Comparison of ENCODE assay signal across 7 cellular contexts in the genomic region with DNA sequence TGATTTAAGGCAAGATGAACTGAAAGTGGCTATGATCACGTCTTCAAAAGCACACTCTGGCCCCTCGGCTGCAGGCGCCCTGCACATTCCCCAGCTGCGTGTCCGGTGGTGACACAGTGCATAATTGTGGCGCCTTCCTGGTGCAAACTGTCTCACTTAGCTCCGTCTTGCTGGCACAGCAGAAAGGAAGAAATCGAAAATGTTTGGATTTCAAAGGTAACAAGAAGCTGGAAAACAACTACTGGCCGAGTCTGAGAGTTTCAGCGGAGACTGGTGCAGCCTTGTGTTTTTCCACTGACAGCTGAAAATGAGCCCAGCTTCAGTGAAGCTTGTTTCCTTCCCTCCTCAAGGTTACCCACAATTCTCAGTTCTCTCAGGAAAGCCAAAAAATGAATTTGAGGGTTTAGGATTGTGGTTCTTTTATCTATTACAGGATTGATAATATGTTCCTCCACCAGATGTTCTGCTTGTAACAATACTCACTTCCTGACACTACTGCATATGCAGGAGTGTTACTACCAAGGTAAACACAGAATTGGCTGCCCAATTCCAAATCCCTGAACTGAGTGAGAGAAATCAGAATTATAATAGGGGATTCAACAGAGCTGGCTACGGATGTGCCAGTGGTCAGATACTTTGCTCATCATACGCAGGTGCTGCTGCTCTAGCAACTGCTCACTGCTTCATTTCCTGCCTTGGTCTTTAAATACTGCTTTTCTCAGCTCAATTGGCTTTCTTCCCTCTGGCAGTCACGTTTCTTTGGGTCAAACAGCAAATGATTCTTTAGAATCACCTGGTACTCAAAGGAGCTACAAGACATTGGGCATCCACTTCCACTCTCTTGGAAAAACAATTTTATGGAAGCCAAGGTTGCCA.
A peak's percentile ranks its signal among the peaks of the same experiment; 100 is the strongest.
DNase-seq lines count a peak whose midpoint lies in the region; ATAC-seq, FAIRE-seq and TF ChIP-seq lines count a peak whose summit lies in the region.

No MANE protein-coding gene starts in this region.

- in situ Hi-C loops in K562 (cut with MboI): no loop called here

- H3K4me3 Mint-ChIP-seq in T-cell: no peak overlapping the region

- no peak overlapping the region for H3K9ac ChIP-seq in K562 (ENCODE audit: insufficient read depth in 1 of 2, low read depth in 2 of 2, low read length in 2 of 2)

- TF ChIP-seq POLR2A in K562 (conservative IDR thresholded peaks at IDR 0.05) (no peak), esophagus squamous epithelium (IDR thresholded peaks at IDR 0.05) (no peak)

- no peak for FAIRE-seq in K562 (lab: Jason Lieb, UNC)

- H3K4me2 ChIP-seq in K562 (ENCODE audit: insufficient read depth, low read length) (no peak overlapping the region), PC-9 (no peak overlapping the region)

- CTCF ChIA-PET in K562 (lab: Yijun Ruan, JAX; ENCODE audit: low intra/inter-chr PET ratio): no interaction called here
- CTCF ChIA-PET in T-cell (lab: Charles Lee): no interaction called here
- CTCF ChIA-PET in PC-9 (lab: Charles Lee): no interaction called here

- intact Hi-C loops in K562 (cut with micrococcal nuclease): no loop called here
- intact Hi-C loops in posterior cingulate gyrus (cut with DNase I): no loop called here
- intact Hi-C loops in esophagus squamous epithelium (cut with DNase I): no loop called here
- intact Hi-C loops in PC-9 (cut with micrococcal nuclease; ENCODE audit: unreplicated experiment): no loop called here

- DNase-seq in K562 (ENCODE audit: extremely low read depth in 1 of 4, low spot score in 3 of 4) (no peak), posterior cingulate gyrus (peak in 6 of 10 donors; percentile 10 to 84 (median 31)), T-cell (no peak), esophagus squamous epithelium (lab: John Stamatoyannopoulos, UW) (no peak), PC-9 (no peak)

- no peaks in the 10 kb centered on the region for H3K9me3 Mint-ChIP-seq in T-cell

- peak; percentile 87 for ATAC-seq in GM19452 (IDR thresholded peaks at IDR 0.05; ENCODE audit: unreplicated experiment)
- ATAC-seq in HG03354 (IDR thresholded peaks at IDR 0.05; ENCODE audit: poor library complexity, severe bottlenecking, unreplicated experiment): peak; percentile 86
- ATAC-seq in K562: peak; percentile 34; the same call in 1 of the 3 replicates
- no peak for ATAC-seq in T-cell (replicated peaks in 1 of 4)

- TF ChIP-seq RAD21 in K562 (CRISPR knock-in tag; conservative IDR thresholded peaks at IDR 0.05 in 1 of 2, IDR thresholded peaks at IDR 0.05 in 1 of 2): no peak

- H3K4me1 ChIP-seq in K562 (replicated peaks in 1 of 2; ENCODE audit: control insufficient read depth in 2 of 2, insufficient read depth in 2 of 2, low read length in 2 of 2) (no peaks in the 10 kb centered on the region; a peak in 1 of 5 replicates), esophagus squamous epithelium (peaks cover 0 to 4% (median 0%) of the 10 kb centered on the region in 3 donors), PC-9 (replicated peaks; ENCODE audit: insufficient read depth) (no peaks in the 10 kb centered on the region)

- BruUV-seq in K562 (replicated peaks; lab: Mats Ljungman, UMichigan) (no TSS peak), PC-9 (replicated peaks; lab: Mats Ljungman, UMichigan) (no TSS peak)

- H3K27me3 Mint-ChIP-seq in T-cell: peaks cover 7 to 15% of the 10 kb centered on the region in 2 donors

- H3K27ac ChIP-seq in K562 (ENCODE audit: extremely low read depth, low read depth, low read length): no peak overlapping the region
- no peak overlapping the region for H3K27ac ChIP-seq in esophagus squamous epithelium
- no peak overlapping the region for H3K27ac ChIP-seq in PC-9

- H3K27me3 ChIP-seq in K562 (ENCODE audit: control insufficient read depth in 2 of 2, insufficient read depth in 2 of 2, low read length in 2 of 2) (no peaks in the 10 kb centered on the region), esophagus squamous epithelium (peaks cover 0 to 3% (median 0%) of the 10 kb centered on the region in 4 donors), PC-9 (ENCODE audit: insufficient read depth, low read depth) (no peaks in the 10 kb centered on the region)

- H3K36me3 Mint-ChIP-seq in T-cell: peaks cover 8% of the 10 kb centered on the region

- WGBS in K562 (ENCODE audit: insufficient coverage, low coverage, missing lambda C conversion rate): 4% methylated on average over 13 of the region's 13 CpGs
- WGBS in esophagus squamous epithelium, 2 donors: 57 to 65% methylated on average over 12 to 13 of the region's 13 CpGs

- H3K79me2 ChIP-seq in K562 (ENCODE audit: control insufficient read depth, insufficient read depth, low read length) (no peaks in the 10 kb centered on the region), PC-9 (ENCODE audit: low read depth) (no peaks in the 10 kb centered on the region)

- no peaks in the 10 kb centered on the region for H3K36me3 ChIP-seq in K562 (ENCODE audit: control insufficient read depth, insufficient read depth, low read length)
- H3K36me3 ChIP-seq in esophagus squamous epithelium: no peaks in the 10 kb centered on the region
- H3K36me3 ChIP-seq in PC-9 (ENCODE audit: low read depth): no peaks in the 10 kb centered on the region

- H3K4me3 ChIP-seq in K562 (no peak overlapping the region), esophagus squamous epithelium (no peak overlapping the region), PC-9 (no peak overlapping the region)

- H2AFZ ChIP-seq in K562 (ENCODE audit: low read depth, low read length) (peak overlapping the region; percentile 22; the same call in 1 of the 2 replicates), PC-9 (no peak overlapping the region)

- no peaks in the 10 kb centered on the region; the same call in 1 of the 2 replicates for H3K9me2 ChIP-seq in PC-9 (ENCODE audit: insufficient read depth)

- H3K27ac Mint-ChIP-seq in T-cell: no peak overlapping the region

- POLR2A ChIA-PET in K562 (lab: Yijun Ruan, JAX) (no interaction called here), T-cell (lab: Charles Lee) (no interaction called here), PC-9 (lab: Charles Lee; ENCODE audit: unreplicated experiment) (no interaction called here)

- no peak for TF ChIP-seq EP300 in K562 (IDR thresholded peaks at IDR 0.05; ENCODE audit: low read length)

- no peaks in the 10 kb centered on the region for H3F3A ChIP-seq in PC-9 (ENCODE audit: insufficient read depth, low read depth)

- no peaks in the 10 kb centered on the region for H4K20me1 ChIP-seq in K562 (replicated peaks; ENCODE audit: control insufficient read depth, insufficient read depth, low read length)
- no peaks in the 10 kb centered on the region for H4K20me1 ChIP-seq in PC-9 (ENCODE audit: insufficient read depth)

- no peaks in the 10 kb centered on the region for H3K9me1 ChIP-seq in K562 (ENCODE audit: control insufficient read depth, insufficient read depth, low read length)

- no peaks in the 10 kb centered on the region for H3K4me1 Mint-ChIP-seq in T-cell

- TF ChIP-seq CTCF in K562 (IDR thresholded peaks at IDR 0.05 in 2 of 3, conservative IDR thresholded peaks at IDR 0.05 in 1 of 3; ENCODE audit: insufficient read depth in 2 of 3, low read depth in 1 of 3, low read length in 3 of 3): no peak
- no peak for TF ChIP-seq CTCF in esophagus squamous epithelium (IDR thresholded peaks at IDR 0.05)
- no peak for TF ChIP-seq CTCF in PC-9 (conservative IDR thresholded peaks at IDR 0.05)

- H3K9me3 ChIP-seq in K562 (replicated peaks; ENCODE audit: control insufficient read depth, insufficient read depth, low read depth, low read length) (no peaks in the 10 kb centered on the region), esophagus squamous epithelium (no peaks in the 10 kb centered on the region), PC-9 (ENCODE audit: insufficient read depth, low read depth) (no peaks in the 10 kb centered on the region)

TF ChIP-seq in K562, 482 proteins besides CTCF, POLR2A, EP300 and RAD21 (continues in another document):
- TF ChIP-seq, protein P1, sequence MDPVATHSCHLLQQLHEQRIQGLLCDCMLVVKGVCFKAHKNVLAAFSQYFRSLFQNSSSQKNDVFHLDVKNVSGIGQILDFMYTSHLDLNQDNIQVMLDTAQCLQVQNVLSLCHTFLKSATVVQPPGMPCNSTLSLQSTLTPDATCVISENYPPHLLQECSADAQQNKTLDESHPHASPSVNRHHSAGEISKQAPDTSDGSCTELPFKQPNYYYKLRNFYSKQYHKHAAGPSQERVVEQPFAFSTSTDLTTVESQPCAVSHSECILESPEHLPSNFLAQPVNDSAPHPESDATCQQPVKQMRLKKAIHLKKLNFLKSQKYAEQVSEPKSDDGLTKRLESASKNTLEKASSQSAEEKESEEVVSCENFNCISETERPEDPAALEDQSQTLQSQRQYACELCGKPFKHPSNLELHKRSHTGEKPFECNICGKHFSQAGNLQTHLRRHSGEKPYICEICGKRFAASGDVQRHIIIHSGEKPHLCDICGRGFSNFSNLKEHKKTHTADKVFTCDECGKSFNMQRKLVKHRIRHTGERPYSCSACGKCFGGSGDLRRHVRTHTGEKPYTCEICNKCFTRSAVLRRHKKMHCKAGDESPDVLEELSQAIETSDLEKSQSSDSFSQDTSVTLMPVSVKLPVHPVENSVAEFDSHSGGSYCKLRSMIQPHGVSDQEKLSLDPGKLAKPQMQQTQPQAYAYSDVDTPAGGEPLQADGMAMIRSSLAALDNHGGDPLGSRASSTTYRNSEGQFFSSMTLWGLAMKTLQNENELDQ (CRISPR knock-in tag; IDR thresholded peaks at IDR 0.05; ENCODE audit: borderline replicate concordance): no peak
- TF ChIP-seq FOXK2 (conservative IDR thresholded peaks at IDR 0.05 in 1 of 2, IDR thresholded peaks at IDR 0.05 in 1 of 2; ENCODE audit: low read depth in 2 of 2) (no peak), ADNP (tag; IDR thresholded peaks at IDR 0.05) (no peak), NR2C1 (IDR thresholded peaks at IDR 0.05) (no peak), NR2C1 (tag; IDR thresholded peaks at IDR 0.05) (no peak), JUND (IDR thresholded peaks at IDR 0.05; ENCODE audit: borderline replicate concordance, low read depth, low read length) (no peak), JUND (tag; IDR thresholded peaks at IDR 0.05; ENCODE audit: borderline replicate concordance, low read depth, low read length) (no peak), FOXK1 (CRISPR knock-in tag; IDR thresholded peaks at IDR 0.05; ENCODE audit: borderline replicate concordance) (no peak), ZNF282 (CRISPR knock-in tag; IDR thresholded peaks at IDR 0.05) (no peak), FOXM1 (IDR thresholded peaks at IDR 0.05; ENCODE audit: low read depth) (no peak), FOXM1 (CRISPR knock-in tag; IDR thresholded peaks at IDR 0.05; ENCODE audit: low read depth) (no peak)
- TF ChIP-seq, protein P2, sequence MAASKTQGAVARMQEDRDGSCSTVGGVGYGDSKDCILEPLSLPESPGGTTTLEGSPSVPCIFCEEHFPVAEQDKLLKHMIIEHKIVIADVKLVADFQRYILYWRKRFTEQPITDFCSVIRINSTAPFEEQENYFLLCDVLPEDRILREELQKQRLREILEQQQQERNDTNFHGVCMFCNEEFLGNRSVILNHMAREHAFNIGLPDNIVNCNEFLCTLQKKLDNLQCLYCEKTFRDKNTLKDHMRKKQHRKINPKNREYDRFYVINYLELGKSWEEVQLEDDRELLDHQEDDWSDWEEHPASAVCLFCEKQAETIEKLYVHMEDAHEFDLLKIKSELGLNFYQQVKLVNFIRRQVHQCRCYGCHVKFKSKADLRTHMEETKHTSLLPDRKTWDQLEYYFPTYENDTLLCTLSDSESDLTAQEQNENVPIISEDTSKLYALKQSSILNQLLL (CRISPR knock-in tag; IDR thresholded peaks at IDR 0.05; ENCODE audit: borderline replicate concordance): no peak

Comparison
In these comparisons a context has a peak if more than half of its experiments do, and no peak if none do; other contexts are left out.
1. ATAC-seq: peak in GM19452 (single experiment), HG03354 (single experiment) and K562 (single experiment); none in T-cell (0 of 4).
2. DNase-seq: peak in posterior cingulate gyrus (6 of 10); none in K562 (0 of 4), T-cell (0 of 34), esophagus squamous epithelium (single experiment) and PC-9 (0 of 2).